In the genomic region with DNA sequence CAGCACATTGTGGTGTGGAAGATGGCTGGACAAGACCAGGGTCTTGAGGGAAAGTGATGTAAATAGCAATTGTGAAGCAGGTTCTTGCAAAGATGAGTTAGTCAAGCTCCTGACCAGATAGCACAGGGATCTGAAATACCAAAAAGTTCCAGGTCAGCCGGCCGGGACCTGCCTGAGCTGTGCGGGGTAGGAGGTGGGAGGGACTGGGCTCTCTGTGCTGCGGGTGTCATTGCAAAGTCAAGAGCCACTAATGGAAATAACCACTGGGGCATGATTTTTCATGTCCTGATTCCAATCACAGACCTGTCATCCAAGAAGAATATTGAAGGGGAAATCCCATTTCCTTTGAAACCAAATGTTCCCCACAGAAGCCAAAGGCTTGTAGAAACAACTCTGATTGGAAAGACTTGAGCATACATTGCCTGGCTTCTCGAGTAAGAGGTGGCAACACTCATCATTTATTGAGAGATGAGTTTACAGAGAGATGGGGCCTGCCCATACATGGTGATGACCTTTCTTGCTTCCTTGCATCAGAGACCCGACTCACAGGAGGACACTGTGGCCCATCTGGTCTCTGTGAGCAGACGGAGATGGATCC, we compare ENCODE assay signal across 1 cellular context.
TF ChIP-seq lines count a peak whose summit lies in the region.

No MANE protein-coding gene starts in this region.

TF ChIP-seq in H1, 55 proteins besides CTCF, POLR2A, EP300 and RAD21:
- TF ChIP-seq TAF1 (IDR thresholded peaks at IDR 0.05; ENCODE audit: low read depth, low read length) (no peak), CTBP2 (IDR thresholded peaks at IDR 0.05; ENCODE audit: borderline replicate concordance, insufficient read depth, insufficient read length, low read length) (no peak), TCF12 (IDR thresholded peaks at IDR 0.05; ENCODE audit: low read depth, low read length) (no peak), CREB1 (IDR thresholded peaks at IDR 0.05) (no peak), CBX5 (IDR thresholded peaks at IDR 0.05; ENCODE audit: low read depth, low read length) (no peak)
